In genomic region chr15:98850991-98851776, GRCh38 we compare ENCODE assay signal across 1 cellular context.
TF ChIP-seq lines count a peak whose summit lies in the region.

No MANE protein-coding gene starts in this region.

TF ChIP-seq in GM23338, 12 proteins besides CTCF, POLR2A, EP300 and RAD21 (continued from another document):
- TF ChIP-seq ZNF462 (CRISPR knock-in tag; IDR thresholded peaks at IDR 0.05), result no peak
